Comparison of ENCODE assay signal across 8 cellular contexts in genomic region chrX:137031517-137032377, GRCh38.
A peak's percentile ranks its signal among the peaks of the same experiment; 100 is the strongest.
DNase-seq lines count a peak whose midpoint lies in the region; ATAC-seq and TF ChIP-seq lines count a peak whose summit lies in the region.

No MANE protein-coding gene starts in this region.

- H3K9me3 ChIP-seq in NT2/D1 (ENCODE audit: insufficient read depth, low read length) (no peaks in the 10 kb centered on the region), iPS-18a (ENCODE audit: control insufficient read depth, low read depth, low read length) (peaks cover 13% of the 10 kb centered on the region)

- in situ Hi-C loops in astrocyte of the cerebellum (cut with HindIII; ENCODE audit: low sequenced_read_pairs) = no loop called here

- H3K4me1 ChIP-seq in NT2/D1 (ENCODE audit: insufficient read depth, insufficient read length) (no peaks in the 10 kb centered on the region), iPS-18a (ENCODE audit: control insufficient read depth, low read depth, low read length) (no peaks in the 10 kb centered on the region)

- H3K4me3 ChIP-seq in AG10803 (ENCODE audit: low read length) = peak overlapping the region; percentile 53
- peak overlapping the region; percentile 36 for H3K4me3 ChIP-seq in NT2/D1 (ENCODE audit: insufficient read length, low read depth)
- H3K4me3 ChIP-seq in astrocyte of the cerebellum (ENCODE audit: low read depth, low read length) = peak overlapping the region; percentile 27
- H3K4me3 ChIP-seq in iPS-18a (ENCODE audit: low read length) = peak overlapping the region; percentile 43

- peak overlapping the region; percentile 61 for H3K9ac ChIP-seq in NT2/D1 (ENCODE audit: insufficient read length, low read depth)
- no peak overlapping the region for H3K9ac ChIP-seq in iPS-18a (ENCODE audit: low read length)

- peak; percentile 35 for DNase-seq in AG10803 (ENCODE audit: low read depth)
- DNase-seq in NT2/D1 (ENCODE audit: low read depth, low spot score) = no peak
- DNase-seq in astrocyte of the cerebellum (ENCODE audit: low read depth) = no peak
- DNase-seq in stimulated activated CD4-positive, alpha-beta T cell treated with anti-CD3 and anti-CD28 coated beads, Interleukin-12 subunit alpha, Interleukin-12 subunit beta, amount 100 ng/mL, for 48 hours (ENCODE audit: low read depth in 2 of 3, low spot score in 1 of 3) = peak in 2 of 3 donors; percentile 19 to 28
- DNase-seq in HPDE6-E6E7 (ENCODE audit: extremely low spot score) = no peak

- H3K36me3 ChIP-seq in NT2/D1 (ENCODE audit: insufficient read depth, insufficient read length, low read length) = no peaks in the 10 kb centered on the region
- H3K36me3 ChIP-seq in iPS-18a (ENCODE audit: control insufficient read depth, low read depth, low read length) = no peaks in the 10 kb centered on the region

- peak; percentile 91 for ATAC-seq in GM18870 (IDR thresholded peaks at IDR 0.05; ENCODE audit: unreplicated experiment)
- peak; percentile 92 for ATAC-seq in HG03066 (IDR thresholded peaks at IDR 0.05; ENCODE audit: low read depth, unreplicated experiment)

- no peak overlapping the region for H3K27ac ChIP-seq in iPS-18a (ENCODE audit: low read length)

- H3K27me3 ChIP-seq in NT2/D1 (ENCODE audit: insufficient read depth, insufficient read length) (peaks cover 82% of the 10 kb centered on the region), iPS-18a (ENCODE audit: control insufficient read depth, insufficient read depth, low read length) (peaks cover 89% of the 10 kb centered on the region)

- TF ChIP-seq CTCF in AG10803 (conservative IDR thresholded peaks at IDR 0.05; ENCODE audit: low read length) = no peak
- no peak for TF ChIP-seq CTCF in astrocyte of the cerebellum (IDR thresholded peaks at IDR 0.05; ENCODE audit: low read depth, low read length, missing control alignments)

Comparison
In these comparisons a context has a peak if more than half of its experiments do, and no peak if none do; other contexts are left out.
1. DNase-seq: peak in AG10803 (single experiment) and stimulated activated CD4-positive, alpha-beta T cell treated with anti-CD3 and anti-CD28 coated beads, Interleukin-12 subunit alpha, Interleukin-12 subunit beta, amount 100 ng/mL, for 48 hours (2 of 3); none in NT2/D1 (single experiment), astrocyte of the cerebellum (single experiment) and HPDE6-E6E7 (single experiment).
2. Peak in every context shown above with its lines, with median percentiles within 50 percentile points of each other: H3K4me3 ChIP-seq.